21 cellular contexts compared by ENCODE assay signal in genomic region chr2:132544045-132544630, GRCh38.
DNase-seq lines count a peak whose midpoint lies in the region; ATAC-seq and TF ChIP-seq lines count a peak whose summit lies in the region.
"Had no signal": no experiment of that assay in that cellular context is flagged by ENCODE, and none has a peak within 500 bp of the region (broad histone marks: within the 10 kb centered on the region; RNA-seq: fewer than 3 reads in every experiment).

No MANE protein-coding gene starts in this region.

- H3K4me1 ChIP-seq in MM.1S (ENCODE audit: low read length) (peaks cover 18% of the 10 kb centered on the region), mesenchymal stem cell (ENCODE audit: control insufficient read depth, insufficient read depth, low read depth, low read length) (peaks cover 8% of the 10 kb centered on the region), ascending aorta (no peaks in the 10 kb centered on the region)

- no peak overlapping the region for H3K4me3 Mint-ChIP-seq in stimulated activated naive CD8-positive, alpha-beta T cell treated with anti-CD3 and anti-CD28 coated beads, Interleukin-15, amount 100 ng/mL, for 72 hours
- H3K4me3 Mint-ChIP-seq in activated naive CD4-positive, alpha-beta T cell treated with anti-CD3 and anti-CD28 coated beads for 36 hours = no peak overlapping the region
- H3K4me3 Mint-ChIP-seq: CD4-positive, alpha-beta T cell had no signal

- ATAC-seq in GM21360 (IDR thresholded peaks at IDR 0.05; ENCODE audit: unreplicated experiment) = no peak
- ATAC-seq in stimulated activated naive CD8-positive, alpha-beta T cell treated with anti-CD3 and anti-CD28 coated beads, Interleukin-15, amount 100 ng/mL, for 72 hours = no peak
- ATAC-seq: Panc1, SK-N-SH treated with all-trans-retinoic acid at 6 μM for 48 hours had no signal

- peak overlapping the region; percentile 64 for H2BK120ac ChIP-seq in mesenchymal stem cell (ENCODE audit: low read depth, low read length)

- H3K9ac ChIP-seq in MM.1S (ENCODE audit: low read length) (no peak overlapping the region), mesenchymal stem cell (ENCODE audit: low read length) (no peak overlapping the region)
- H3K9ac ChIP-seq: KMS-11 had no signal

- H3K23ac ChIP-seq in mesenchymal stem cell (ENCODE audit: low read length in 2 of 2) = no peak overlapping the region

- H3K27me3 Mint-ChIP-seq in stimulated activated naive CD8-positive, alpha-beta T cell treated with anti-CD3 and anti-CD28 coated beads, Interleukin-15, amount 100 ng/mL, for 72 hours = peaks cover 10% of the 10 kb centered on the region
- H3K27me3 Mint-ChIP-seq in activated naive CD4-positive, alpha-beta T cell treated with anti-CD3 and anti-CD28 coated beads for 36 hours (ENCODE audit: low read depth) = peaks cover 7% of the 10 kb centered on the region
- H3K27me3 Mint-ChIP-seq: CD4-positive, alpha-beta T cell had no signal

- H3K36me3 ChIP-seq in MM.1S (replicated peaks; ENCODE audit: insufficient read depth, low read length) = no peaks in the 10 kb centered on the region
- peaks cover 0 to 2% of the 10 kb centered on the region in 2 experiments for H3K36me3 ChIP-seq in mesenchymal stem cell (ENCODE audit: control insufficient read depth in 1 of 2, insufficient read depth in 2 of 2, low read depth in 1 of 2, low read length in 2 of 2)
- no peaks in the 10 kb centered on the region for H3K36me3 ChIP-seq in ascending aorta

- no peaks in the 10 kb centered on the region for H3K36me3 Mint-ChIP-seq in activated naive CD4-positive, alpha-beta T cell treated with anti-CD3 and anti-CD28 coated beads for 36 hours (ENCODE audit: low read depth)

- no peaks in the 10 kb centered on the region for H3K27me3 ChIP-seq in MM.1S (replicated peaks; ENCODE audit: insufficient read depth, low read length)
- no peaks in the 10 kb centered on the region for H3K27me3 ChIP-seq in mesenchymal stem cell (ENCODE audit: control insufficient read depth in 1 of 2, insufficient read depth in 1 of 2, low read length in 2 of 2)
- no peaks in the 10 kb centered on the region for H3K27me3 ChIP-seq in ascending aorta

- peak overlapping the region; percentile 76 to 96 for H3K4ac ChIP-seq in mesenchymal stem cell (ENCODE audit: low read depth in 1 of 2, low read length in 2 of 2)

- no peaks in the 10 kb centered on the region for H3F3A ChIP-seq in MM.1S (ENCODE audit: insufficient read depth, low read length)

- no peak overlapping the region for H3K4me3 ChIP-seq in MM.1S (ENCODE audit: low read length)
- H3K4me3 ChIP-seq in coronary artery = no peak overlapping the region
- H3K4me3 ChIP-seq in mesenchymal stem cell (ENCODE audit: insufficient read depth in 1 of 2, low read depth in 1 of 2, low read length in 2 of 2) = no peak overlapping the region
- no peak overlapping the region for H3K4me3 ChIP-seq in ascending aorta

- intact Hi-C loops in ascending aorta (cut with DNase I) = no loop called here
- intact Hi-C loops in activated naive CD4-positive, alpha-beta T cell treated with anti-CD3 and anti-CD28 coated beads for 36 hours (cut with micrococcal nuclease) = no loop called here

- no peaks in the 10 kb centered on the region for H3K4me1 Mint-ChIP-seq in stimulated activated naive CD8-positive, alpha-beta T cell treated with anti-CD3 and anti-CD28 coated beads, Interleukin-15, amount 100 ng/mL, for 72 hours
- no peaks in the 10 kb centered on the region for H3K4me1 Mint-ChIP-seq in activated naive CD4-positive, alpha-beta T cell treated with anti-CD3 and anti-CD28 coated beads for 36 hours (ENCODE audit: low read depth)

- no peaks in the 10 kb centered on the region for H3K9me3 ChIP-seq in MM.1S (replicated peaks; ENCODE audit: insufficient read depth, low read length)
- peaks cover 17% of the 10 kb centered on the region for H3K9me3 ChIP-seq in mesenchymal stem cell (ENCODE audit: control insufficient read depth, low read length)
- H3K9me3 ChIP-seq in ascending aorta = no peaks in the 10 kb centered on the region

- peak overlapping the region; percentile 44 to 100 for H2BK12ac ChIP-seq in mesenchymal stem cell (ENCODE audit: low read length in 2 of 2)

- H3K4me2 ChIP-seq in MM.1S (ENCODE audit: low read depth, low read length) = no peak overlapping the region
- H3K4me2 ChIP-seq in mesenchymal stem cell (ENCODE audit: low read length, poor library complexity, severe bottlenecking) = no peak overlapping the region
- H3K4me2 ChIP-seq: KMS-11 had no signal

- peaks cover 15% of the 10 kb centered on the region for H3K79me1 ChIP-seq in mesenchymal stem cell (replicated peaks; ENCODE audit: low read length, poor library complexity, severe bottlenecking)

- H3K18ac ChIP-seq in mesenchymal stem cell (ENCODE audit: low read depth in 1 of 2, low read length in 2 of 2) = peak overlapping the region; percentile 81 to 97

- TF ChIP-seq CTCF in MM.1S (IDR thresholded peaks at IDR 0.05; ENCODE audit: low read length) (no peak), coronary artery (IDR thresholded peaks at IDR 0.05) (no peak), ascending aorta (IDR thresholded peaks at IDR 0.05) (no peak)

- H3K27ac Mint-ChIP-seq in stimulated activated naive CD8-positive, alpha-beta T cell treated with anti-CD3 and anti-CD28 coated beads, Interleukin-15, amount 100 ng/mL, for 72 hours = no peak overlapping the region
- no peak overlapping the region for H3K27ac Mint-ChIP-seq in activated naive CD4-positive, alpha-beta T cell treated with anti-CD3 and anti-CD28 coated beads for 36 hours
- H3K27ac Mint-ChIP-seq: CD4-positive, alpha-beta T cell had no signal

- H2AFZ ChIP-seq in MM.1S (ENCODE audit: low read length) (no peak overlapping the region), mesenchymal stem cell (ENCODE audit: low read depth, low read length) (no peak overlapping the region)

- CTCF ChIA-PET in activated naive CD4-positive, alpha-beta T cell treated with anti-CD3 and anti-CD28 coated beads for 36 hours (lab: Charles Lee) = no interaction called here

- DNase-seq in MM.1S (peak; percentile 14), coronary artery (ENCODE audit: low spot score) (peak; percentile 36), mesenchymal stem cell (no peak), ascending aorta (ENCODE audit: low spot score in 2 of 2) (no peak)
- no peak for DNase-seq in stimulated activated naive CD8-positive, alpha-beta T cell treated with anti-CD3 and anti-CD28 coated beads, Interleukin-15, amount 100 ng/mL, for 72 hours
- no peak for DNase-seq in activated naive CD4-positive, alpha-beta T cell treated with anti-CD3 and anti-CD28 coated beads for 36 hours
- DNase-seq: CD4-positive, alpha-beta T cell; COR-L47; DMS 273 treated with DMSO at 0.1 percent for 48 hours; DND-41; NCI-H1105 treated with DMSO at 0.1 percent for 48 hours; NCI-H2081; NCI-H2171; NCI-H345; NCI-H524; NCI-H774; NK-92 treated with Interleukin-12 subunit alpha and Interleukin-12 subunit beta, amount 100 ng/mL, for 24 hours had no signal

- H4K8ac ChIP-seq in mesenchymal stem cell (ENCODE audit: low read length) = peak overlapping the region; percentile 59

- peak overlapping the region; percentile 90 for H2AK5ac ChIP-seq in mesenchymal stem cell (ENCODE audit: low read length, severe bottlenecking)

- WGBS in mesenchymal stem cell = 60% methylated on average over 1 of the region's 1 CpG

- H4K91ac ChIP-seq in mesenchymal stem cell (ENCODE audit: low read length) = peak overlapping the region; percentile 88

- H4K20me1 ChIP-seq in MM.1S (ENCODE audit: insufficient read depth, low read length) = no peaks in the 10 kb centered on the region

- H3K14ac ChIP-seq in mesenchymal stem cell (ENCODE audit: low read length in 2 of 2) = peak overlapping the region in 1 of 2 experiments; percentile 99

- peak overlapping the region; percentile 36; the same call in 1 of the 2 replicates for H3K27ac ChIP-seq in MM.1S (ENCODE audit: low read length)
- no peak overlapping the region for H3K27ac ChIP-seq in coronary artery
- H3K27ac ChIP-seq in mesenchymal stem cell (ENCODE audit: low read length, poor library complexity, severe bottlenecking) = no peak overlapping the region
- no peak overlapping the region for H3K27ac ChIP-seq in ascending aorta
- H3K27ac ChIP-seq: KMS-11 had no signal

- no peaks in the 10 kb centered on the region for H3K79me2 ChIP-seq in MM.1S (ENCODE audit: low read length)

- H3K9me3 Mint-ChIP-seq in stimulated activated naive CD8-positive, alpha-beta T cell treated with anti-CD3 and anti-CD28 coated beads, Interleukin-15, amount 100 ng/mL, for 72 hours = peaks cover 0 to 15% of the 10 kb centered on the region in 2 donors
- peaks cover 5% of the 10 kb centered on the region for H3K9me3 Mint-ChIP-seq in activated naive CD4-positive, alpha-beta T cell treated with anti-CD3 and anti-CD28 coated beads for 36 hours
- H3K9me3 Mint-ChIP-seq: CD4-positive, alpha-beta T cell had no signal

- no peak overlapping the region for H2BK5ac ChIP-seq in mesenchymal stem cell (ENCODE audit: low read depth, low read length, poor library complexity, severe bottlenecking)

- no peaks in the 10 kb centered on the region for H3K9me2 ChIP-seq in MM.1S (replicated peaks; ENCODE audit: insufficient read depth, low read length)

- H2BK15ac ChIP-seq in mesenchymal stem cell (ENCODE audit: low read depth, poor library complexity, severe bottlenecking) = peak overlapping the region; percentile 52

Comparison
In these comparisons a context has a peak if more than half of its experiments do, and no peak if none do; other contexts are left out.
1. DNase-seq: peak in MM.1S (single experiment) and coronary artery (single experiment); none in mesenchymal stem cell (single experiment), stimulated activated naive CD8-positive, alpha-beta T cell treated with anti-CD3 and anti-CD28 coated beads, Interleukin-15, amount 100 ng/mL, for 72 hours (0 of 2), ascending aorta (0 of 2) and activated naive CD4-positive, alpha-beta T cell treated with anti-CD3 and anti-CD28 coated beads for 36 hours (single experiment).